Comparison of ENCODE assay signal across 8 cellular contexts in genomic region chr17:16652847-16653366, GRCh38. TPM values are rescaled to one million over a fixed set of nuclear protein-coding genes. Genes with fewer than 3 reads are reported as not detected.
DNase-seq lines count a peak whose midpoint lies in the region; ATAC-seq and TF ChIP-seq lines count a peak whose summit lies in the region.

No MANE protein-coding gene starts in this region.

- H3K4me1 Mint-ChIP-seq in activated CD4-positive, alpha-beta T cell treated with anti-CD3 and anti-CD28 coated beads for 36 hours = peaks cover 18% of the 10 kb centered on the region
- H3K4me1 Mint-ChIP-seq in endothelial cell (ENCODE audit: unreplicated experiment) = peaks cover 11% of the 10 kb centered on the region
- H3K4me1 Mint-ChIP-seq in naive thymus-derived CD8-positive, alpha-beta T cell = peaks cover 17 to 25% (median 21%) of the 10 kb centered on the region in 4 donors

- no peak for DNase-seq in activated CD4-positive, alpha-beta T cell treated with anti-CD3 and anti-CD28 coated beads for 36 hours
- DNase-seq in activated CD4-positive, alpha-beta T cell treated with anti-CD3 and anti-CD28 coated beads, Interleukin-2, amount 50 U/mL, for 4 hours = no peak
- DNase-seq in OCI-M1 (lab: John Stamatoyannopoulos, UW) (peak; percentile 33), endothelial cell (ENCODE audit: low spot score) (no peak), NCI-H1417 treated with DMSO at 0.1 percent for 48 hours (lab: John Stamatoyannopoulos, UW) (no peak)
- no peak for DNase-seq in naive thymus-derived CD8-positive, alpha-beta T cell

- peaks cover 5% of the 10 kb centered on the region for H3K36me3 Mint-ChIP-seq in activated CD4-positive, alpha-beta T cell treated with anti-CD3 and anti-CD28 coated beads for 36 hours (ENCODE audit: low read depth)
- H3K36me3 Mint-ChIP-seq in endothelial cell (ENCODE audit: low read depth, unreplicated experiment) = peaks cover 6% of the 10 kb centered on the region
- peaks cover 0 to 17% (median 6%) of the 10 kb centered on the region in 3 donors for H3K36me3 Mint-ChIP-seq in naive thymus-derived CD8-positive, alpha-beta T cell

- H3K9me3 Mint-ChIP-seq in activated CD4-positive, alpha-beta T cell treated with anti-CD3 and anti-CD28 coated beads for 36 hours (ENCODE audit: low read depth) = no peaks in the 10 kb centered on the region
- H3K9me3 Mint-ChIP-seq in endothelial cell (ENCODE audit: unreplicated experiment) = no peaks in the 10 kb centered on the region
- no peaks in the 10 kb centered on the region for H3K9me3 Mint-ChIP-seq in naive thymus-derived CD8-positive, alpha-beta T cell

- peaks cover 5% of the 10 kb centered on the region for H3K27me3 Mint-ChIP-seq in activated CD4-positive, alpha-beta T cell treated with anti-CD3 and anti-CD28 coated beads for 36 hours
- H3K27me3 Mint-ChIP-seq in endothelial cell (ENCODE audit: unreplicated experiment) = no peaks in the 10 kb centered on the region
- H3K27me3 Mint-ChIP-seq in naive thymus-derived CD8-positive, alpha-beta T cell = peaks cover 0 to 7% (median 2%) of the 10 kb centered on the region in 5 donors

- no peak for TF ChIP-seq CTCF in endothelial cell (IDR thresholded peaks at IDR 0.05; ENCODE audit: unreplicated experiment)

- CTCF ChIA-PET in activated CD4-positive, alpha-beta T cell treated with anti-CD3 and anti-CD28 coated beads for 36 hours (lab: Charles Lee) = interaction anchor here (1.4 kb wide), 1 partner anchor 63 kb away, joined by 3 read pairs; no protein-coding TSS in a partner anchor

- ATAC-seq in activated CD4-positive, alpha-beta T cell treated with anti-CD3 and anti-CD28 coated beads for 36 hours = no peak
- ATAC-seq in naive thymus-derived CD8-positive, alpha-beta T cell = no peak
- ATAC-seq in GM18505 (IDR thresholded peaks at IDR 0.05; ENCODE audit: unreplicated experiment) (no peak), HG03378 (IDR thresholded peaks at IDR 0.05; ENCODE audit: unreplicated experiment) (no peak)

- intact Hi-C loops in activated CD4-positive, alpha-beta T cell treated with anti-CD3 and anti-CD28 coated beads for 36 hours (cut with DNase I, micrococcal nuclease) = loop anchor here (1.0 to 5.0 kb wide), 10 partner anchors 38 to 584 kb away; partner anchors contain the start of genes CCDC144A (in 1 of the 2), FLCN (in 1 of the 2), NCOR1 (in 1 of the 2) and UBB (in 1 of the 2)

- H3K4me3 Mint-ChIP-seq in activated CD4-positive, alpha-beta T cell treated with anti-CD3 and anti-CD28 coated beads for 36 hours = peak overlapping the region; percentile 81
- H3K4me3 Mint-ChIP-seq in endothelial cell (ENCODE audit: unreplicated experiment) = peak overlapping the region; percentile 89
- peak overlapping the region; percentile 83 to 93 (median 89) for H3K4me3 Mint-ChIP-seq in naive thymus-derived CD8-positive, alpha-beta T cell

- TF ChIP-seq POLR2A in GM18505 (IDR thresholded peaks at IDR 0.05; ENCODE audit: borderline replicate concordance, extremely low read depth, insufficient read depth, insufficient read length) = no peak

- POLR2A ChIA-PET in activated CD4-positive, alpha-beta T cell treated with anti-CD3 and anti-CD28 coated beads for 36 hours (lab: Charles Lee) = no interaction called here
- POLR2A ChIA-PET in naive thymus-derived CD8-positive, alpha-beta T cell (lab: Charles Lee) = interaction anchor here (0.7 kb wide), 1 partner anchor 116 kb away, joined by 4 read pairs; no protein-coding TSS in a partner anchor

- peak overlapping the region; percentile 23 for H3K27ac Mint-ChIP-seq in activated CD4-positive, alpha-beta T cell treated with anti-CD3 and anti-CD28 coated beads for 36 hours
- H3K27ac Mint-ChIP-seq in endothelial cell (ENCODE audit: unreplicated experiment) = no peak overlapping the region
- peak overlapping the region in 9 of 10 donors; percentile 18 to 89 (median 67) for H3K27ac Mint-ChIP-seq in naive thymus-derived CD8-positive, alpha-beta T cell

RNA-seq across cellular contexts. Expression of gene ZNF624, which starts 0.7 kb away (rescaled TPM):
- 1 to 10 TPM; 3.7 to 4.4 TPM for total RNA-seq in activated CD4-positive, alpha-beta T cell treated with anti-CD3 and anti-CD28 coated beads for 36 hours
- total RNA-seq in endothelial cell (ENCODE audit: unreplicated experiment) = 16.8 TPM
- 10 to 100 TPM in 1 of 2 experiments, 1 to 10 TPM in 1; 9.2 to 10.8 TPM for total RNA-seq in naive thymus-derived CD8-positive, alpha-beta T cell
- polyA plus RNA-seq in naive thymus-derived CD8-positive, alpha-beta T cell = 1 to 10 TPM; 2.6 to 4.2 (median 3.3) TPM

RNA-seq across cellular contexts. Expression of gene CCDC144A, which starts 37.1 kb away (rescaled TPM):
- total RNA-seq in activated CD4-positive, alpha-beta T cell treated with anti-CD3 and anti-CD28 coated beads for 36 hours = 1 to 10 TPM; 7.0 to 7.6 TPM
- 0.90 TPM for total RNA-seq in endothelial cell (ENCODE audit: unreplicated experiment)
- 1 to 10 TPM; 2.5 to 3.7 TPM for total RNA-seq in naive thymus-derived CD8-positive, alpha-beta T cell
- 1 to 10 TPM in 1 of 3 donors, under 1 TPM in 2; 0.42 to 1.5 (median 0.84) TPM for polyA plus RNA-seq in naive thymus-derived CD8-positive, alpha-beta T cell
